12 cellular contexts compared by ENCODE assay signal in the genomic region with DNA sequence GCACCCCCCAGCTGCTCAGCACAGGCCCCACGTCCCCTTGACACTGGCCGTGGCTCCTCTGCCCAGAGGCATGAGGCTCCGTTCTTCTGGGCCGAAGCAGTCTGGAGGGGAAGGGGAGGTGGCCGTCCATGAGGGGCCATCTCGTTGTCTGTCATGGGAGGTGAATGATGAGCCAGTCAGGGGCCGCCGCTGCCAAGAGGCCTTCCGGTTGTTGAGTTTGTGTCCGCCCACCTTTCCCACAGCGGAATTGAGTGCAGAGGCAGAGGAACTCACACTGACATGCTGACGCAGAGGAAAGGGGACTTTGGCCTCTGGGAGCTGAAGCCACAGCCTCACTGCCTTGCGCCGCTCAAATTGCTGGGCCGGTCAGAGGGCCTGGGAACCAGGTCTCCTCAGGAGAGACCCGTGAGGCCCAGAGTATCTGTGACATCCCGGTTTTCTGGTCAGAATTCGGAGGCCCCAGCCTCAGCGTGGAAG.
A peak's percentile ranks its signal among the peaks of the same experiment; 100 is the strongest.
DNase-seq lines count a peak whose midpoint lies in the region; ATAC-seq and TF ChIP-seq lines count a peak whose summit lies in the region.
"Had no signal": no experiment of that assay in that cellular context is flagged by ENCODE, and none has a peak within 500 bp of the region (broad histone marks: within the 10 kb centered on the region; RNA-seq: fewer than 3 reads in every experiment).

No MANE protein-coding gene starts in this region.

- H3K27me3 Mint-ChIP-seq in Caco-2 (ENCODE audit: insufficient read depth, unreplicated experiment) (no peaks in the 10 kb centered on the region), natural killer cell (ENCODE audit: low read depth in 2 of 2) (peaks cover 1 to 2% of the 10 kb centered on the region in 2 donors)
- peaks cover 31% of the 10 kb centered on the region for H3K27me3 Mint-ChIP-seq in activated naive CD4-positive, alpha-beta T cell treated with anti-CD3 and anti-CD28 coated beads, Interleukin-2, amount 10 ng/mL, durations not matched to agents 7 days and 5 days
- H3K27me3 Mint-ChIP-seq: B cell had no signal

- H3K4me3 Mint-ChIP-seq in Caco-2 (ENCODE audit: unreplicated experiment) (no peak overlapping the region), natural killer cell (no peak overlapping the region)
- no peak overlapping the region for H3K4me3 Mint-ChIP-seq in activated naive CD4-positive, alpha-beta T cell treated with anti-CD3 and anti-CD28 coated beads, Interleukin-2, amount 10 ng/mL, durations not matched to agents 7 days and 5 days
- H3K4me3 Mint-ChIP-seq: B cell had no signal

- H3K4me1 Mint-ChIP-seq in Caco-2 (ENCODE audit: low read depth, unreplicated experiment): no peaks in the 10 kb centered on the region
- H3K4me1 Mint-ChIP-seq in activated naive CD4-positive, alpha-beta T cell treated with anti-CD3 and anti-CD28 coated beads, Interleukin-2, amount 10 ng/mL, durations not matched to agents 7 days and 5 days: peaks cover 2% of the 10 kb centered on the region
- H3K4me1 Mint-ChIP-seq in natural killer cell: peaks cover 0 to 10% of the 10 kb centered on the region in 2 donors

- H3K36me3 Mint-ChIP-seq in Caco-2 (ENCODE audit: insufficient read depth, unreplicated experiment) (no peaks in the 10 kb centered on the region), natural killer cell (no peaks in the 10 kb centered on the region)
- H3K36me3 Mint-ChIP-seq in activated naive CD4-positive, alpha-beta T cell treated with anti-CD3 and anti-CD28 coated beads, Interleukin-2, amount 10 ng/mL, durations not matched to agents 7 days and 5 days: no peaks in the 10 kb centered on the region

- in situ Hi-C loops in KBM-7 (cut with MboI; ENCODE audit: low pct_unique_long_range_greater_than_20kb, low sequenced_read_pairs): no loop called here

- no peak overlapping the region for H3K4me3 ChIP-seq in Caco-2 (ENCODE audit: low read depth, low read length)
- H3K4me3 ChIP-seq: left lung, skin epidermis had no signal

- H3K9me3 Mint-ChIP-seq in Caco-2 (ENCODE audit: unreplicated experiment): no peaks in the 10 kb centered on the region
- H3K9me3 Mint-ChIP-seq in activated naive CD4-positive, alpha-beta T cell treated with anti-CD3 and anti-CD28 coated beads, Interleukin-2, amount 10 ng/mL, durations not matched to agents 7 days and 5 days: no peaks in the 10 kb centered on the region
- H3K9me3 Mint-ChIP-seq in natural killer cell: no peaks in the 10 kb centered on the region

- POLR2A ChIA-PET in Caco-2 (lab: Charles Lee): no interaction called here

- no TSS peak for BruUV-seq in Caco-2 (replicated peaks; lab: Mats Ljungman, UMichigan)

- no peaks in the 10 kb centered on the region for H3K9me3 ChIP-seq in Caco-2
- H3K9me3 ChIP-seq: left lung had no signal

- CTCF ChIA-PET in Caco-2 (lab: Charles Lee): no interaction called here
- CTCF ChIA-PET in activated naive CD4-positive, alpha-beta T cell treated with anti-CD3 and anti-CD28 coated beads, Interleukin-2, amount 10 ng/mL, durations not matched to agents 7 days and 5 days (lab: Charles Lee): interaction anchor here (0.9 kb wide), 1 partner anchor 10 kb away, joined by 3 read pairs; no protein-coding TSS in a partner anchor

- no peak for TF ChIP-seq CTCF in Caco-2 (IDR thresholded peaks at IDR 0.05; ENCODE audit: insufficient read depth in 1 of 2, low read depth in 1 of 2, low read length in 1 of 2, severe bottlenecking in 1 of 2, unreplicated experiment in 1 of 2)
- TF ChIP-seq CTCF in natural killer cell (IDR thresholded peaks at IDR 0.05): no peak

- peak; percentile 44 to 68 for DNase-seq in Caco-2
- DNase-seq in activated naive CD4-positive, alpha-beta T cell treated with anti-CD3 and anti-CD28 coated beads, Interleukin-2, amount 10 ng/mL, durations not matched to agents 7 days and 5 days: peak; percentile 34
- DNase-seq in natural killer cell: no peak
- no peak for DNase-seq in KBM-7

- intact Hi-C loops in Caco-2 (cut with micrococcal nuclease; ENCODE audit: unreplicated experiment): no loop called here
- intact Hi-C loops in natural killer cell (cut with micrococcal nuclease): no loop called here

- ATAC-seq in HG02798 (IDR thresholded peaks at IDR 0.05; ENCODE audit: poor library complexity, unreplicated experiment) (peak; percentile 36), natural killer cell (peak; percentile 28 to 80 (median 52)), SK-N-SH treated with all-trans-retinoic acid at 6 μM for 48 hours (no peak), GM18867 (IDR thresholded peaks at IDR 0.05; ENCODE audit: unreplicated experiment) (no peak), GM19328 (IDR thresholded peaks at IDR 0.05; ENCODE audit: unreplicated experiment) (no peak)
- ATAC-seq: left lung, Panc1 had no signal

- H3K4me1 ChIP-seq in Caco-2: peaks cover 9% of the 10 kb centered on the region
- H3K4me1 ChIP-seq: left lung had no signal

- H3K36me3 ChIP-seq in Caco-2 (ENCODE audit: control insufficient read depth, insufficient read depth, low read length): no peaks in the 10 kb centered on the region
- H3K36me3 ChIP-seq: left lung had no signal

- H3K27ac Mint-ChIP-seq in Caco-2 (ENCODE audit: unreplicated experiment): no peak overlapping the region
- H3K27ac Mint-ChIP-seq in activated naive CD4-positive, alpha-beta T cell treated with anti-CD3 and anti-CD28 coated beads, Interleukin-2, amount 10 ng/mL, durations not matched to agents 7 days and 5 days: no peak overlapping the region
- H3K27ac Mint-ChIP-seq in natural killer cell: peak overlapping the region in 1 of 2 donors; percentile 27
- H3K27ac Mint-ChIP-seq: B cell had no signal

- H3K27me3 ChIP-seq in Caco-2 (replicated peaks; ENCODE audit: control insufficient read depth, insufficient read depth, low read length): no peaks in the 10 kb centered on the region

TF ChIP-seq in SK-N-SH treated with all-trans-retinoic acid at 6 μM for 48 hours, 23 proteins besides CTCF, POLR2A, EP300 and RAD21:
- no peak for TF ChIP-seq ZFP3 (CRISPR knock-in tag; IDR thresholded peaks at IDR 0.05)
- TF ChIP-seq TSHZ2 (CRISPR knock-in tag; IDR thresholded peaks at IDR 0.05): no peak

Comparison
In these comparisons a context has a peak if more than half of its experiments do, and no peak if none do; other contexts are left out.
1. DNase-seq: peak in Caco-2 (2 of 2) and activated naive CD4-positive, alpha-beta T cell treated with anti-CD3 and anti-CD28 coated beads, Interleukin-2, amount 10 ng/mL, durations not matched to agents 7 days and 5 days (single experiment); none in natural killer cell (single experiment) and KBM-7 (single experiment).
2. ATAC-seq: peak in HG02798 (single experiment) and natural killer cell (3 of 3); none in SK-N-SH treated with all-trans-retinoic acid at 6 μM for 48 hours (single experiment), GM18867 (single experiment) and GM19328 (single experiment).